ENCODE assay signal across 14 cellular contexts in the genomic region with DNA sequence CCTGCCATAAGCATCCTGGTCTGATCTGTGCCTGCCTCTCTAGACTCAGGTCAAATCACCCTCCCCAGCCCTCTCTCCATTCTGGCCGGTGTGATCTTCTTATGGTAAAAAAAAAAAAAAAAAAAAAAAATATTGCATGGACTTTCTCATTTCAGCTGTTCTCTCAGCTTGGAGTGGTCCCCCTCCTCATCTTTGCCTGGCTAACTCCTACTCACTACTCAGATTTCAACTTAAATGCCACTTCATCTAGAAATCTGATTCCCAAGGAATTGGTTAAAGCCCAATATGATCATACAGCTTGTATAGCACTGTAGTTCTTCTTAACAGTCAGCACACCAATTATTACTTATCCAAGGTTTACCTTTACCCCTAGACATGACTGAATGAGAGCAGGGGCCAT.
A peak's percentile ranks its signal among the peaks of the same experiment; 100 is the strongest.
DNase-seq lines count a peak whose midpoint lies in the region; TF ChIP-seq lines count a peak whose summit lies in the region.
"Had no signal": no experiment of that assay in that cellular context is flagged by ENCODE, and none has a peak within 500 bp of the region (broad histone marks: within the 10 kb centered on the region; RNA-seq: fewer than 3 reads in every experiment).

No MANE protein-coding gene starts in this region.

- H3K36me3 ChIP-seq in colonic mucosa = no peaks in the 10 kb centered on the region
- H3K36me3 ChIP-seq in trophoblast cell (ENCODE audit: control insufficient read depth in 1 of 2, insufficient read depth in 2 of 2, low read length in 2 of 2) = no peaks in the 10 kb centered on the region
- H3K36me3 ChIP-seq: BLaER1 had no signal

- in situ Hi-C loops in G401 (cut with HindIII; ENCODE audit: low sequenced_read_pairs) = no loop called here

- no peak for TF ChIP-seq CTCF in colonic mucosa (IDR thresholded peaks at IDR 0.05)

- peak; percentile 21 for DNase-seq in DMS79 (lab: John Stamatoyannopoulos, UW)
- DNase-seq in NCI-H524 treated with DMSO at 0.1 percent for 48 hours (lab: John Stamatoyannopoulos, UW) = peak; percentile 50
- no peak for DNase-seq in colonic mucosa
- no peak for DNase-seq in trophoblast cell
- DNase-seq in amniotic stem cell (lab: John Stamatoyannopoulos, UW) = no peak
- DNase-seq in midbrain (lab: John Stamatoyannopoulos, UW) = no peak
- no peak for DNase-seq in NCI-H446 treated with DMSO at 0.1 percent for 48 hours (lab: John Stamatoyannopoulos, UW)
- no peak for DNase-seq in G401 (ENCODE audit: low spot score)
- DNase-seq: activated CD4-positive, CD25-positive, alpha-beta regulatory T cell; activated CD8-positive, alpha-beta memory T cell treated with anti-CD3 and anti-CD28 coated beads, Interleukin-2, amount 50 U/mL, for 48 hours; NK-92 treated with Interleukin-12 subunit alpha and Interleukin-12 subunit beta, amount 100 ng/mL, for 24 hours; posterior cingulate gyrus had no signal

- H3K4me2 ChIP-seq in trophoblast cell (ENCODE audit: low read length) = no peak overlapping the region
- H3K4me2 ChIP-seq: BLaER1, KMS-11 had no signal

- H3K23ac ChIP-seq in trophoblast cell (ENCODE audit: low read length) = no peak overlapping the region

- H4K8ac ChIP-seq in trophoblast cell (ENCODE audit: low read depth, low read length) = no peak overlapping the region

- peaks cover 26% of the 10 kb centered on the region for H3K79me1 ChIP-seq in trophoblast cell (ENCODE audit: low read length)

- peak overlapping the region; percentile 61 for H2BK5ac ChIP-seq in trophoblast cell (ENCODE audit: low read depth, low read length, poor library complexity)

- H2BK12ac ChIP-seq in trophoblast cell (ENCODE audit: low read length) = peak overlapping the region; percentile 50

- H3K27me3 ChIP-seq in colonic mucosa (no peaks in the 10 kb centered on the region), trophoblast cell (ENCODE audit: insufficient read depth, low read length) (no peaks in the 10 kb centered on the region)
- H3K27me3 ChIP-seq: BLaER1 had no signal

- peaks cover 3% of the 10 kb centered on the region for H3K79me2 ChIP-seq in trophoblast cell (ENCODE audit: control insufficient read depth, insufficient read depth, low read length, poor library complexity)

- H3K14ac ChIP-seq in trophoblast cell (ENCODE audit: low read length) = no peak overlapping the region

- WGBS in trophoblast cell (ENCODE audit: extremely low coverage, insufficient coverage, insufficient read length) = no CpG with 5 or more reads among the region's 1 CpG

- H2AFZ ChIP-seq in trophoblast cell (ENCODE audit: insufficient read depth, low read length, poor library complexity) = no peak overlapping the region

- H3K4me1 ChIP-seq in colonic mucosa (peaks cover 11% of the 10 kb centered on the region), trophoblast cell (ENCODE audit: control insufficient read depth in 1 of 2, insufficient read depth in 2 of 2, low read length in 2 of 2) (peaks cover 13 to 28% of the 10 kb centered on the region in 2 experiments)

- intact Hi-C loops in colonic mucosa (cut with DNase I) = no loop called here

- peak overlapping the region; percentile 87 for H2BK120ac ChIP-seq in trophoblast cell (ENCODE audit: insufficient read depth, low read length, poor library complexity)

- peak overlapping the region; percentile 14 for H3K4ac ChIP-seq in trophoblast cell (ENCODE audit: low read depth, low read length)

- H3K27ac ChIP-seq in colonic mucosa (peak overlapping the region; percentile 55), trophoblast cell (ENCODE audit: low read depth, low read length) (peak overlapping the region; percentile 82)
- H3K27ac ChIP-seq: BLaER1, KMS-11 had no signal

- no peak overlapping the region for H3K4me3 ChIP-seq in colonic mucosa
- no peak overlapping the region for H3K4me3 ChIP-seq in trophoblast cell (ENCODE audit: low read depth, low read length)
- H3K4me3 ChIP-seq: BLaER1 had no signal

- H3K9ac ChIP-seq in colonic mucosa (ENCODE audit: low read depth in 2 of 2, low read length in 2 of 2) = no peak overlapping the region
- H3K9ac ChIP-seq in trophoblast cell (ENCODE audit: low read length) = no peak overlapping the region
- H3K9ac ChIP-seq: BLaER1, KMS-11 had no signal

- H2AK5ac ChIP-seq in trophoblast cell (ENCODE audit: low read length) = no peak overlapping the region

- no peaks in the 10 kb centered on the region for H3K9me3 ChIP-seq in colonic mucosa
- H3K9me3 ChIP-seq in trophoblast cell (ENCODE audit: insufficient read depth, low read depth, low read length) = no peaks in the 10 kb centered on the region
- H3K9me3 ChIP-seq: BLaER1 had no signal

- H3K18ac ChIP-seq in trophoblast cell (ENCODE audit: low read length) = no peak overlapping the region

- no peak overlapping the region for H4K12ac ChIP-seq in trophoblast cell (ENCODE audit: low read depth, low read length)

- H4K91ac ChIP-seq in trophoblast cell (ENCODE audit: low read depth, low read length) = peak overlapping the region; percentile 52

Comparison
In these comparisons a context has a peak if more than half of its experiments do, and no peak if none do; other contexts are left out.
1. DNase-seq: peak in DMS79 (single experiment) and NCI-H524 treated with DMSO at 0.1 percent for 48 hours (single experiment); none in colonic mucosa (single experiment), trophoblast cell (0 of 2), amniotic stem cell (single experiment), midbrain (single experiment), NCI-H446 treated with DMSO at 0.1 percent for 48 hours (single experiment) and G401 (single experiment).